18 cellular contexts compared by ENCODE assay signal in the genomic region with DNA sequence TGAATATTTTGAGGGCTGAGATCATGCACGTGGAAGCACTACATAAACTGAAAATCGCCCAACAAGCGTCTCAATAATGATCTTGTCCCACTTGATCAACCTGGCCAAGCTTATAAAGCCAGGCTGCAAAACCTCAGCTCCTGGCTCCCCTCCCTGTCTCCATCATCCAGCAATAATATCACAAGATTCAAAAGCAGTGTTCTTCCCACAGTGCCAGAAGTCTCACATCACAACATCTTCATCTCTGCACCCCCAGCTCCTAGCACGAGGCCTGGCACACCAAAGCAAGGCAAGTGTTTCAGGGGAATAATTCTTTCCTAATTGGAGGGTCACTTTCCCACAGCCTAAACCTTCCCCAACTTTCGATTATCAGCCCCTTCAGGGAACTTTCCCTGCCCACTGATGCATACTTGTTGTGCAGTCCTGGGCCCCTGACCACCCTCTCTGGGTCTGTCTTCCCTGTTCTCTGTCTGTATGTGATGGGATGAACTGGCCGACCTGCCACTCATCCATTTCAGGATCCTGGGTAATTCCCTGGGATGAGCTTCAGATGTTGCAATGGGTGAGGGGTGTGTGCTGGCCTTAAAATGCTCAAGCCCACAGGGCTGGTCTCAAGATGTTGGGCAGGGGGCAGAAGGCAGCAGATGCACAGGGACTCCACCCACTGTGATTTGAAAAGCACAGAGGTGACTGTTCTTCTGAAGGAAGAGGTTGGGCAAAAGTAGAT.
DNase-seq lines count a peak whose midpoint lies in the region; FAIRE-seq and TF ChIP-seq lines count a peak whose summit lies in the region.
"Had no signal": no experiment of that assay in that cellular context is flagged by ENCODE, and none has a peak within 500 bp of the region (broad histone marks: within the 10 kb centered on the region; RNA-seq: fewer than 3 reads in every experiment).

No MANE protein-coding gene starts in this region.

- H3K36me3 ChIP-seq in H7 (replicated peaks; ENCODE audit: control insufficient read depth, insufficient read depth, low read length): no peaks in the 10 kb centered on the region
- no peaks in the 10 kb centered on the region for H3K36me3 ChIP-seq in stomach
- H3K36me3 ChIP-seq in BE2C: no peaks in the 10 kb centered on the region
- H3K36me3 ChIP-seq in mesendoderm (ENCODE audit: control insufficient read depth, insufficient read depth, low read length): no peaks in the 10 kb centered on the region

- H3K23ac ChIP-seq in mesendoderm (ENCODE audit: low read length): no peak overlapping the region

- DNase-seq in H7 (peak; percentile 11), mesenteric fat pad (ENCODE audit: low spot score) (peak; percentile 59), stomach (peak; percentile 14), BE2C (no peak), mesendoderm (no peak), urothelium cell line (ENCODE audit: low spot score) (no peak)
- DNase-seq in activated CD8-positive, alpha-beta memory T cell treated with anti-CD3 and anti-CD28 coated beads, Interleukin-2, amount 50 U/mL, for 4 hours: peak; percentile 4
- DNase-seq: CD4-positive, alpha-beta memory T cell; DND-41; GF-D8; GOT3; HFFc6; KBM-7; NCI-H1048; NCI-H1694 treated with DMSO at 0.1 percent for 48 hours; NCI-H446; PC-3 had no signal

- no peak for TF ChIP-seq CTCF in stomach (IDR thresholded peaks at IDR 0.05)
- TF ChIP-seq CTCF in BE2C (IDR thresholded peaks at IDR 0.05; ENCODE audit: low read depth, low read length): no peak

- H3K56ac ChIP-seq in mesendoderm (ENCODE audit: low read length): no peak overlapping the region

- H2BK15ac ChIP-seq in mesendoderm (replicated peaks; ENCODE audit: low read depth): no peak overlapping the region

- H2BK120ac ChIP-seq in mesendoderm (ENCODE audit: low read depth, low read length): no peak overlapping the region

- H3K4ac ChIP-seq in mesendoderm (ENCODE audit: low read depth, low read length): no peak overlapping the region

- no peak overlapping the region for H3K9ac ChIP-seq in mesendoderm (ENCODE audit: low read length)

- peaks cover 7 to 24% (median 12%) of the 10 kb centered on the region in 4 donors for H3K4me1 ChIP-seq in stomach
- no peaks in the 10 kb centered on the region for H3K4me1 ChIP-seq in BE2C
- no peaks in the 10 kb centered on the region for H3K4me1 ChIP-seq in mesendoderm (ENCODE audit: control insufficient read depth, low read depth, low read length)

- H3K4me2 ChIP-seq in mesendoderm (ENCODE audit: low read length): no peak overlapping the region

- H3K18ac ChIP-seq in mesendoderm (ENCODE audit: low read length): no peak overlapping the region

- H3K27me3 ChIP-seq in H7 (ENCODE audit: control insufficient read depth, insufficient read depth, low read length): no peaks in the 10 kb centered on the region
- no peaks in the 10 kb centered on the region for H3K27me3 ChIP-seq in stomach
- no peaks in the 10 kb centered on the region for H3K27me3 ChIP-seq in BE2C
- no peaks in the 10 kb centered on the region for H3K27me3 ChIP-seq in mesendoderm (ENCODE audit: insufficient read depth, low read length, poor library complexity)

- H3K4me3 ChIP-seq in H7 (ENCODE audit: insufficient read depth, low read depth, low read length) (no peak overlapping the region), stomach (no peak overlapping the region), BE2C (ENCODE audit: low read depth, low read length) (no peak overlapping the region), mesendoderm (ENCODE audit: low read length) (no peak overlapping the region)

- no peak overlapping the region for H2BK5ac ChIP-seq in mesendoderm (ENCODE audit: low read length)

- no peak overlapping the region for H2AK5ac ChIP-seq in mesendoderm (ENCODE audit: low read length)

- no peak for TF ChIP-seq EP300 in stomach (IDR thresholded peaks at IDR 0.05)

- FAIRE-seq in urothelium cell line (lab: Jason Lieb, UNC): no peak
- FAIRE-seq: D721Med had no signal

- no peak for TF ChIP-seq POLR2A in stomach (IDR thresholded peaks at IDR 0.05)

- 73 to 86% (median 85%) methylated on average over 6 of the region's 6 CpGs for WGBS in stomach, 5 donors
- WGBS in mesendoderm (ENCODE audit: extremely low coverage, insufficient coverage, low lambda C conversion rate): no CpG with 5 or more reads among the region's 6 CpGs

- H4K8ac ChIP-seq in mesendoderm (ENCODE audit: low read depth, low read length): no peak overlapping the region

- intact Hi-C loops in stomach (cut with DNase I; ENCODE audit: low total_unique reads): no loop called here

- H4K5ac ChIP-seq in mesendoderm (ENCODE audit: low read length): no peak overlapping the region

- H3K9me3 ChIP-seq in stomach: no peaks in the 10 kb centered on the region
- no peaks in the 10 kb centered on the region for H3K9me3 ChIP-seq in BE2C

- H3K27ac ChIP-seq in stomach (no peak overlapping the region), mesendoderm (ENCODE audit: low read depth, low read length) (no peak overlapping the region)

- H3K79me2 ChIP-seq in mesendoderm (ENCODE audit: control insufficient read depth, insufficient read depth, low read length): no peaks in the 10 kb centered on the region

- no peaks in the 10 kb centered on the region for H3K79me1 ChIP-seq in mesendoderm (ENCODE audit: low read length)

Comparison
In these comparisons a context has a peak if more than half of its experiments do, and no peak if none do; other contexts are left out.
1. DNase-seq: peak in H7 (single experiment), activated CD8-positive, alpha-beta memory T cell treated with anti-CD3 and anti-CD28 coated beads, Interleukin-2, amount 50 U/mL, for 4 hours (single experiment), mesenteric fat pad (single experiment) and stomach (single experiment); none in BE2C (single experiment), mesendoderm (single experiment) and urothelium cell line (single experiment).